In the genomic region with DNA sequence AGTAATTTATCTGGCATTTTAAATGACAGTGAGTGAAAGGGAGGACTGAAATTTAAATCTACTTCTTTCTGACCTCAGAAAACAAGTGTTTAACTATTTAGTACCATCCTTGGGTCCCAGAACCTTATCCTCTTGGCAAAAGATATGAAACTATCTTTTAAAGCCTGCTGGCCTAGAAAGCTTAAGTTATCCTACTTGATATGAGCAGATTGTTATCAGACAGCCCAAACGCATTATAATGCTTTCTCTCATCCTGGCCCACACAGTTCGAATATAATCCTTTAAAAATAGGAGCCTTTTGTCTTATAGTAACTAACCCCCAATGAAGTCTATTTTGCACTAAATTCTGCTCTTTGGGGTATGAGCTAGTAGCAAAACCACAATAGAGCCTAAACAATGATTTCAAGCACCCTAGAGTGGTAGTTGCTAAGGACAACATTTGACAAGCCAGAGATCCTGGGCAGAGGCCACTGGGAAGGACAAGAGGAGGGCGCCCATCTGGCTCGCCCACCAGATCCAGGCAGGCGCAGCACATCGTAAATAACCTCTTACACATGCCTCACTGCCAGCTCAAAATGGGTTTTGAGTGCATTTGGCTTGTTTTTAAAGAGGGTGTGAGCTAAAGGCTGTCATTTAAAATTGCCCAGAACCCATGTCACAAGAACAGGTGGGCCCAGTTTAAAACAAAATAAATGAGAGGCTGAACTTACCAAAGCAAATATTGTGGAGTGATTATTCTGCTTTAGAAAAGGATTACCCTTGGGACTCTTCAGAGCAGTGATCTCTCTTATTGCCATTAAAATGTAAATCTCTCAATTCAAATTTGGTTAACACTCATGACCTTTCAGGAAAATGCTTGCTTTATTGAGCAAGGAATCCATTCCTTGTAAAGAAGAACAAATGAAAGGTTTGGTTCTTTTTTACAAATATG, we compare ENCODE assay signal across 16 cellular contexts. TPM values are rescaled to one million over a fixed set of nuclear protein-coding genes. Genes with fewer than 3 reads are reported as not detected.
DNase-seq lines count a peak whose midpoint lies in the region; ATAC-seq and TF ChIP-seq lines count a peak whose summit lies in the region.
"Had no signal": no experiment of that assay in that cellular context is flagged by ENCODE, and none has a peak within 500 bp of the region (broad histone marks: within the 10 kb centered on the region; RNA-seq: fewer than 3 reads in every experiment).

No MANE protein-coding gene starts in this region.

- DNase-seq in HFF-Myc (ENCODE audit: extremely low read depth, low read depth) (peak; percentile 2), NCI-H2029 (lab: John Stamatoyannopoulos, UW) (peak; percentile 90), NCI-H748 (lab: John Stamatoyannopoulos, UW; ENCODE audit: unreplicated experiment) (peak; percentile 99), islet precursor cell (peak; percentile 81), superior temporal gyrus (ENCODE audit: extremely low spot score) (no peak), GM10266 (ENCODE audit: extremely low spot score) (no peak), esophagus squamous epithelium (lab: John Stamatoyannopoulos, UW) (no peak)
- DNase-seq: activated CD4-positive, CD25-positive, alpha-beta regulatory T cell treated with anti-CD3 and anti-CD28 coated beads, Interleukin-2, amount 50 U/mL, for 72 hours; activated CD8-positive, alpha-beta memory T cell treated with anti-CD3 and anti-CD28 coated beads, Interleukin-2, amount 50 U/mL, for 4 hours; activated naive CD4-positive, alpha-beta T cell; GOT3; NK-92 treated with Interleukin-12 subunit alpha and Interleukin-12 subunit beta, amount 100 ng/mL, for 24 hours had no signal

- ATAC-seq in HG03469 (IDR thresholded peaks at IDR 0.05; ENCODE audit: unreplicated experiment): no peak

- no peaks in the 10 kb centered on the region for H3K9me3 ChIP-seq in esophagus squamous epithelium
- H3K9me3 ChIP-seq: ascending aorta, BLaER1, colonic mucosa had no signal

- H3K4me1 ChIP-seq in esophagus squamous epithelium: peaks cover 0 to 5% (median 0%) of the 10 kb centered on the region in 3 donors
- H3K4me1 ChIP-seq: ascending aorta, BLaER1, colonic mucosa had no signal

- no peaks in the 10 kb centered on the region for H3K36me3 ChIP-seq in esophagus squamous epithelium
- H3K36me3 ChIP-seq: ascending aorta, BLaER1, colonic mucosa had no signal

- TF ChIP-seq CTCF in HFF-Myc (IDR thresholded peaks at IDR 0.05; ENCODE audit: low read depth, low read length, missing control alignments) (no peak), GM10266 (IDR thresholded peaks at IDR 0.05; ENCODE audit: control insufficient read depth, insufficient read depth, low read depth, missing control alignments) (no peak), esophagus squamous epithelium (IDR thresholded peaks at IDR 0.05) (no peak)

- intact Hi-C loops in esophagus squamous epithelium (cut with DNase I): loop anchor here (5.0 to 10.0 kb wide), 3 partner anchors 184 to 476 kb away; a partner anchor contains a TSS

- 73 to 75% methylated on average over 6 of the region's 6 CpGs for WGBS in esophagus squamous epithelium, 2 donors

- H3K4me3 ChIP-seq in HFF-Myc (replicated peaks; ENCODE audit: low read depth, low read length): no peak overlapping the region
- H3K4me3 ChIP-seq in esophagus squamous epithelium: no peak overlapping the region
- H3K4me3 ChIP-seq: ascending aorta, BLaER1, colonic mucosa had no signal

- no peak for TF ChIP-seq POLR2A in esophagus squamous epithelium (IDR thresholded peaks at IDR 0.05)

- no peak overlapping the region for H3K27ac ChIP-seq in esophagus squamous epithelium
- H3K27ac ChIP-seq: ascending aorta, BLaER1, colonic mucosa had no signal

- no peaks in the 10 kb centered on the region for H3K27me3 ChIP-seq in esophagus squamous epithelium
- H3K27me3 ChIP-seq: ascending aorta, BLaER1, colonic mucosa had no signal

RNA-seq across cellular contexts. Expression of a gene that starts 37.7 kb away (rescaled TPM):
- total RNA-seq in esophagus squamous epithelium: 10 to 100 TPM in 2 of 4 donors, 1 to 10 TPM in 2; 5.7 to 14.3 (median 10.8) TPM

Comparison
In these comparisons a context has a peak if more than half of its experiments do, and no peak if none do; other contexts are left out.
1. DNase-seq: peak in HFF-Myc (single experiment), NCI-H2029 (single experiment), NCI-H748 (single experiment) and islet precursor cell (single experiment); none in superior temporal gyrus (single experiment), GM10266 (single experiment) and esophagus squamous epithelium (single experiment).